In the genomic region with DNA sequence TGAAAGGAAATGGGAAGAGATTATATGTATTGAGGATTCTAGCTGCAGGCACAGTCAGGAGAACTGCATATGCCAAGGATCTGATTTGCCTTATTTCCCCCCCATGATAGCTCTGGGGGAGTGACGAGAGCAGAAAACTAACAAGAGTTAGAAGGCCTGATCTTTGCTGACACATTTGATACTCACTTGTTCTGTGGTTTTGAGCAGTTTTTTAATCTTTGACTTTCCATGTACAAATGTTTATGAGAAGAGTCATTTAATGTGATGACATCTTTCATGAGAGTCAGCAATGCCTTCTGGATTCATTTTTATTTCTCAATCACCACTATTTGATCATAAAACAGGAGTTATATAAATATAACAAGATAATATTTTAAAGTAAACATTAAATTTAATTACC, we compare ENCODE assay signal across 1 cellular context.
A peak's percentile ranks its signal among the peaks of the same experiment; 100 is the strongest.
TF ChIP-seq lines count a peak whose summit lies in the region.

No MANE protein-coding gene starts in this region.

TF ChIP-seq in IMR-90, 13 proteins besides CTCF, POLR2A, EP300 and RAD21 (continued from another document):
- TF ChIP-seq ELK1 (IDR thresholded peaks at IDR 0.05; ENCODE audit: borderline replicate concordance, low read depth, low read length) (no peak), CEBPB (IDR thresholded peaks at IDR 0.05; ENCODE audit: low read depth, low read length) (peak; percentile 87), NFE2L2 (IDR thresholded peaks at IDR 0.05; ENCODE audit: low read depth, low read length) (no peak), MAZ (IDR thresholded peaks at IDR 0.05; ENCODE audit: borderline replicate concordance, low read depth, low read length) (no peak), MAFK (IDR thresholded peaks at IDR 0.05; ENCODE audit: low read depth, low read length) (peak; percentile 48; the same call in 1 of the 2 replicates), FOS (IDR thresholded peaks at IDR 0.05; ENCODE audit: low read depth, low read length) (no peak), CHD1 (IDR thresholded peaks at IDR 0.05; ENCODE audit: low read depth, low read length) (no peak), RCOR1 (IDR thresholded peaks at IDR 0.05; ENCODE audit: insufficient replicate concordance, low read length) (no peak)
- TF ChIP-seq, protein P1, sequence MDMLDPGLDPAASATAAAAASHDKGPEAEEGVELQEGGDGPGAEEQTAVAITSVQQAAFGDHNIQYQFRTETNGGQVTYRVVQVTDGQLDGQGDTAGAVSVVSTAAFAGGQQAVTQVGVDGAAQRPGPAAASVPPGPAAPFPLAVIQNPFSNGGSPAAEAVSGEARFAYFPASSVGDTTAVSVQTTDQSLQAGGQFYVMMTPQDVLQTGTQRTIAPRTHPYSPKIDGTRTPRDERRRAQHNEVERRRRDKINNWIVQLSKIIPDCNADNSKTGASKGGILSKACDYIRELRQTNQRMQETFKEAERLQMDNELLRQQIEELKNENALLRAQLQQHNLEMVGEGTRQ (IDR thresholded peaks at IDR 0.05; ENCODE audit: low read depth, low read length): no peak
